12 cellular contexts compared by ENCODE assay signal in the genomic region with DNA sequence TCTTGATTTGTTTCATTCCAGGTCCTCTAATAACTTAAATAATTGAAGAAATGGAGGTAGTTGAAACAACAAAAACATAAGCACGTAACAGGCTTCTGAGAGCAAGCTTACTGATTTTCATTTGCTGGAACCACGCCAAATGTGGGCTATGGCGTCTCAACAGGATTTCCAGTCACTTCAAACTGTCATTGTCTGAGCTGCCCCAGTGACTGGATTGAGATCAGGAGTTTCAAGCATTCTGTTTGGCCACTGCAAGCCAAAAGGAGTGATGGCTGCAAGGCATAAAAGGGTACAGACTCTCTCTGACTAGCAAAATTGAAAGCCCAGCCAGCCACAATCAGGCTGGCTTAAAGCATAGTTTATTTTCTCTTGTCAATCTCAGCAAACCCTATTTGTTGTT.
DNase-seq lines count a peak whose midpoint lies in the region; ATAC-seq lines count a peak whose summit lies in the region.
"Had no signal": no experiment of that assay in that cellular context is flagged by ENCODE, and none has a peak within 500 bp of the region (broad histone marks: within the 10 kb centered on the region; RNA-seq: fewer than 3 reads in every experiment).

No MANE protein-coding gene starts in this region.

- H3K36me3 Mint-ChIP-seq in stimulated activated naive B cell treated with anti-CD40 and anti-IgM and Interleukin-4, amounts not matched to agents 10 μg/mL and 1 μg/mL and 100 μg/mL, for 72 hours = peaks cover 0 to 2% of the 10 kb centered on the region in 2 donors

- no peaks in the 10 kb centered on the region for H3K27me3 Mint-ChIP-seq in stimulated activated naive B cell treated with anti-CD40 and anti-IgM and Interleukin-4, amounts not matched to agents 10 μg/mL and 1 μg/mL and 100 μg/mL, for 72 hours
- H3K27me3 Mint-ChIP-seq: activated naive CD8-positive, alpha-beta T cell; dendritic cell treated with granulocyte-macrophage colony-stimulating factor and Interleukin-4, amounts not matched to agents 40 ng/mL and 50 ng/mL, for 4 days had no signal

- DNase-seq in DMS153 (lab: John Stamatoyannopoulos, UW) = peak; percentile 82
- peak; percentile 95 for DNase-seq in NCI-H1105 treated with DMSO at 0.1 percent for 48 hours (lab: John Stamatoyannopoulos, UW)
- peak; percentile 86 for DNase-seq in NCI-H82 treated with DMSO at 0.1 percent for 48 hours (lab: John Stamatoyannopoulos, UW; ENCODE audit: unreplicated experiment)
- peak; percentile 26 for DNase-seq in iris pigment epithelial cell (ENCODE audit: low read depth)
- DNase-seq in HuH-7.5 (ENCODE audit: low spot score) = no peak
- DNase-seq in stimulated activated naive B cell treated with anti-CD40 and anti-IgM and Interleukin-4, amounts not matched to agents 10 μg/mL and 1 μg/mL and 100 μg/mL, for 72 hours = no peak
- DNase-seq: KG1; stimulated activated naive CD8-positive, alpha-beta T cell treated with anti-CD3 and anti-CD28 coated beads, Interleukin-15, Interleukin-2, amounts not matched to agents 100 U/mL and 50 U/mL, for 24 hours had no signal

- H3K4me1 Mint-ChIP-seq in stimulated activated naive B cell treated with anti-CD40 and anti-IgM and Interleukin-4, amounts not matched to agents 10 μg/mL and 1 μg/mL and 100 μg/mL, for 72 hours = no peaks in the 10 kb centered on the region

- no peak overlapping the region for H3K27ac Mint-ChIP-seq in stimulated activated naive B cell treated with anti-CD40 and anti-IgM and Interleukin-4, amounts not matched to agents 10 μg/mL and 1 μg/mL and 100 μg/mL, for 72 hours
- H3K27ac Mint-ChIP-seq: activated naive CD8-positive, alpha-beta T cell had no signal

- no peaks in the 10 kb centered on the region for H3K9me3 Mint-ChIP-seq in stimulated activated naive B cell treated with anti-CD40 and anti-IgM and Interleukin-4, amounts not matched to agents 10 μg/mL and 1 μg/mL and 100 μg/mL, for 72 hours
- H3K9me3 Mint-ChIP-seq: dendritic cell treated with granulocyte-macrophage colony-stimulating factor and Interleukin-4, amounts not matched to agents 40 ng/mL and 50 ng/mL, for 4 days had no signal

- H3K4me3 Mint-ChIP-seq in stimulated activated naive B cell treated with anti-CD40 and anti-IgM and Interleukin-4, amounts not matched to agents 10 μg/mL and 1 μg/mL and 100 μg/mL, for 72 hours = no peak overlapping the region
- H3K4me3 Mint-ChIP-seq: activated naive CD8-positive, alpha-beta T cell; dendritic cell treated with granulocyte-macrophage colony-stimulating factor and Interleukin-4, amounts not matched to agents 40 ng/mL and 50 ng/mL, for 4 days had no signal

- ATAC-seq in HG02970 (IDR thresholded peaks at IDR 0.05; ENCODE audit: low FRiP score, unreplicated experiment) = no peak
- ATAC-seq in HG03342 (IDR thresholded peaks at IDR 0.05; ENCODE audit: unreplicated experiment) = no peak
- no peak for ATAC-seq in stimulated activated naive B cell treated with anti-CD40 and anti-IgM and Interleukin-4, amounts not matched to agents 10 μg/mL and 1 μg/mL and 100 μg/mL, for 72 hours (replicated peaks)
- ATAC-seq: stimulated activated naive CD8-positive, alpha-beta T cell treated with anti-CD3 and anti-CD28 coated beads, Interleukin-15, Interleukin-2, amounts not matched to agents 100 U/mL and 50 U/mL, for 24 hours had no signal

Comparison
In these comparisons a context has a peak if more than half of its experiments do, and no peak if none do; other contexts are left out.
1. DNase-seq: peak in DMS153 (single experiment), NCI-H1105 treated with DMSO at 0.1 percent for 48 hours (single experiment), NCI-H82 treated with DMSO at 0.1 percent for 48 hours (single experiment) and iris pigment epithelial cell (single experiment); none in HuH-7.5 (single experiment) and stimulated activated naive B cell treated with anti-CD40 and anti-IgM and Interleukin-4, amounts not matched to agents 10 μg/mL and 1 μg/mL and 100 μg/mL, for 72 hours (single experiment).